Comparison of ENCODE assay signal across 8 cellular contexts in genomic region chr16:84600343-84601229, GRCh38. TPM values are rescaled to one million over a fixed set of nuclear protein-coding genes. Genes with fewer than 3 reads are reported as not detected.
DNase-seq lines count a peak whose midpoint lies in the region; ATAC-seq and TF ChIP-seq lines count a peak whose summit lies in the region.

No MANE protein-coding gene starts in this region.

- WGBS in SK-N-SH (ENCODE audit: low lambda C conversion rate) = 92% methylated on average over 22 of the region's 25 CpGs

- H3K9me3 Mint-ChIP-seq in neural progenitor cell = peaks cover 3% of the 10 kb centered on the region

- H3K9me3 ChIP-seq in SK-N-SH = no peaks in the 10 kb centered on the region
- H3K9me3 ChIP-seq in neural progenitor cell (ENCODE audit: low read depth) = no peaks in the 10 kb centered on the region

- H3K4me3 Mint-ChIP-seq in neural progenitor cell = peak overlapping the region; percentile 65

- H2AFZ ChIP-seq in SK-N-SH (ENCODE audit: low read depth) = no peak overlapping the region
- H2AFZ ChIP-seq in neural progenitor cell (replicated peaks) = no peak overlapping the region

- H3F3A ChIP-seq in SK-N-SH (replicated peaks; ENCODE audit: insufficient read depth) = peaks cover 37% of the 10 kb centered on the region
- peaks cover 59% of the 10 kb centered on the region for H3F3A ChIP-seq in neural progenitor cell (ENCODE audit: low read depth)

- POLR2A ChIA-PET in SK-N-SH (lab: Yijun Ruan, JAX) = no interaction called here

- TF ChIP-seq EP300 in SK-N-SH (IDR thresholded peaks at IDR 0.05; ENCODE audit: borderline replicate concordance in 1 of 2, low read depth in 1 of 2, low read length in 1 of 2) = no peak

- H3K9ac ChIP-seq in SK-N-SH (no peak overlapping the region; the same call in 1 of the 2 replicates), neural progenitor cell (no peak overlapping the region)

- no peak for TF ChIP-seq RAD21 in SK-N-SH (IDR thresholded peaks at IDR 0.05; ENCODE audit: low read length)

- H3K27ac ChIP-seq in SK-N-SH (ENCODE audit: low read depth in 2 of 2, low read length in 1 of 2) = peak overlapping the region in 1 of 2 experiments; percentile 94; a peak in 2 of 4 replicates
- H3K27ac ChIP-seq in neural progenitor cell = peak overlapping the region; percentile 57

- TF ChIP-seq CTCF in SK-N-SH (IDR thresholded peaks at IDR 0.05) (no peak), neural progenitor cell (IDR thresholded peaks at IDR 0.05) (no peak)

- no peak for ATAC-seq in SK-N-SH treated with all-trans-retinoic acid at 6 μM for 48 hours
- ATAC-seq in HG02642 (IDR thresholded peaks at IDR 0.05; ENCODE audit: poor library complexity, unreplicated experiment) = peak; percentile 56

- H3K4me2 ChIP-seq in SK-N-SH = peak overlapping the region; percentile 69
- peak overlapping the region; percentile 72 for H3K4me2 ChIP-seq in neural progenitor cell

- no peaks in the 10 kb centered on the region for H3K9me2 ChIP-seq in SK-N-SH

- peaks cover 8% of the 10 kb centered on the region for H3K27me3 Mint-ChIP-seq in neural progenitor cell (ENCODE audit: insufficient read depth, low read depth)

- peak overlapping the region; percentile 93 for H3K27ac Mint-ChIP-seq in neural progenitor cell

- H3K4me1 Mint-ChIP-seq in neural progenitor cell = peaks cover 85% of the 10 kb centered on the region

- H3K27me3 ChIP-seq in SK-N-SH (ENCODE audit: insufficient read depth) = no peaks in the 10 kb centered on the region
- no peaks in the 10 kb centered on the region for H3K27me3 ChIP-seq in neural progenitor cell

- H3K36me3 ChIP-seq in SK-N-SH (replicated peaks in 1 of 2; ENCODE audit: control insufficient read depth in 1 of 2, insufficient read depth in 2 of 2, low read length in 1 of 2) (peaks cover 0 to 4% of the 10 kb centered on the region in 2 experiments), neural progenitor cell (peaks cover 1% of the 10 kb centered on the region)

- H3K4me3 ChIP-seq in SK-N-SH (ENCODE audit: low read depth in 2 of 2, low read length in 1 of 2) = peak overlapping the region in 1 of 2 experiments; percentile 43; a peak in 1 of 4 replicates
- no peak overlapping the region for H3K4me3 ChIP-seq in neural progenitor cell

- H4K20me1 ChIP-seq in SK-N-SH (ENCODE audit: insufficient read depth) (peaks cover 13% of the 10 kb centered on the region; the same call in 1 of the 2 replicates), neural progenitor cell (ENCODE audit: low read depth) (peaks cover 92% of the 10 kb centered on the region)

- CTCF ChIA-PET in SK-N-SH (lab: Yijun Ruan, JAX) = interaction anchor here (1.1 to 1.4 kb wide), 2 partner anchors 22 to 126 kb away, joined by 3 to 5 read pairs; no protein-coding TSS in a partner anchor

- DNase-seq in SK-N-SH (no peak), NCI-H69 (lab: John Stamatoyannopoulos, UW) (peak; percentile 10), neural progenitor cell (ENCODE audit: low spot score) (no peak), NCI-H146 (lab: John Stamatoyannopoulos, UW) (no peak), NCI-H1092 (lab: John Stamatoyannopoulos, UW) (no peak)
- DNase-seq in central memory CD4-positive, alpha-beta T cell = peak; percentile 68

- H3K36me3 Mint-ChIP-seq in neural progenitor cell = peaks cover 11% of the 10 kb centered on the region

- H3K4me1 ChIP-seq in SK-N-SH (ENCODE audit: control insufficient read depth in 1 of 2, insufficient read depth in 2 of 2, low read depth in 1 of 2, low read length in 1 of 2) (peaks cover 7 to 49% of the 10 kb centered on the region in 2 experiments; a peak in 3 of 4 replicates), neural progenitor cell (peaks cover 62% of the 10 kb centered on the region)

- H3K79me2 ChIP-seq in SK-N-SH (ENCODE audit: insufficient read depth) (peaks cover 87% of the 10 kb centered on the region), neural progenitor cell (ENCODE audit: low read depth) (peaks cover 62% of the 10 kb centered on the region)

TF ChIP-seq in SK-N-SH, 30 proteins besides CTCF, POLR2A, EP300 and RAD21 (continues in another document):
- TF ChIP-seq MAX (IDR thresholded peaks at IDR 0.05; ENCODE audit: low read depth) = no peak
- no peak for TF ChIP-seq ZBTB33 (IDR thresholded peaks at IDR 0.05; ENCODE audit: borderline replicate concordance, low read depth)
- TF ChIP-seq GATA2 (CRISPR knock-in tag; IDR thresholded peaks at IDR 0.05) = no peak
- no peak for TF ChIP-seq NFIC (IDR thresholded peaks at IDR 0.05; ENCODE audit: borderline replicate concordance)
- TF ChIP-seq GABPA (IDR thresholded peaks at IDR 0.05; ENCODE audit: low read depth) = no peak
- TF ChIP-seq RCOR1 (IDR thresholded peaks at IDR 0.05; ENCODE audit: low read length) = no peak
- no peak for TF ChIP-seq ELF1 (IDR thresholded peaks at IDR 0.05)
- no peak for TF ChIP-seq MEF2A (IDR thresholded peaks at IDR 0.05; ENCODE audit: borderline replicate concordance, low read depth)
- TF ChIP-seq, protein P1, sequence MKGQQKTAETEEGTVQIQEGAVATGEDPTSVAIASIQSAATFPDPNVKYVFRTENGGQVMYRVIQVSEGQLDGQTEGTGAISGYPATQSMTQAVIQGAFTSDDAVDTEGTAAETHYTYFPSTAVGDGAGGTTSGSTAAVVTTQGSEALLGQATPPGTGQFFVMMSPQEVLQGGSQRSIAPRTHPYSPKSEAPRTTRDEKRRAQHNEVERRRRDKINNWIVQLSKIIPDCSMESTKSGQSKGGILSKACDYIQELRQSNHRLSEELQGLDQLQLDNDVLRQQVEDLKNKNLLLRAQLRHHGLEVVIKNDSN (IDR thresholded peaks at IDR 0.05; ENCODE audit: borderline replicate concordance, low read depth) = no peak

TF ChIP-seq in SK-N-SH treated with all-trans-retinoic acid at 6 μM for 48 hours, 23 proteins besides CTCF, POLR2A, EP300 and RAD21:
- TF ChIP-seq ZNF565 (CRISPR knock-in tag; conservative IDR thresholded peaks at IDR 0.05; ENCODE audit: low read depth) (no peak), GLIS3 (CRISPR knock-in tag; IDR thresholded peaks at IDR 0.05) (no peak), RARB (CRISPR knock-in tag; IDR thresholded peaks at IDR 0.05) (no peak), ZFP30 (CRISPR knock-in tag; IDR thresholded peaks at IDR 0.05) (no peak), SNAI2 (CRISPR knock-in tag; IDR thresholded peaks at IDR 0.05) (no peak), TOX (CRISPR knock-in tag; IDR thresholded peaks at IDR 0.05; ENCODE audit: borderline replicate concordance) (no peak), ARNTL (CRISPR knock-in tag; IDR thresholded peaks at IDR 0.05; ENCODE audit: borderline replicate concordance, low read depth) (no peak), CSDC2 (CRISPR knock-in tag; IDR thresholded peaks at IDR 0.05) (no peak), OSR1 (CRISPR knock-in tag; IDR thresholded peaks at IDR 0.05) (no peak), ZC3H10 (CRISPR knock-in tag; IDR thresholded peaks at IDR 0.05) (no peak)
- TF ChIP-seq, protein P2, sequence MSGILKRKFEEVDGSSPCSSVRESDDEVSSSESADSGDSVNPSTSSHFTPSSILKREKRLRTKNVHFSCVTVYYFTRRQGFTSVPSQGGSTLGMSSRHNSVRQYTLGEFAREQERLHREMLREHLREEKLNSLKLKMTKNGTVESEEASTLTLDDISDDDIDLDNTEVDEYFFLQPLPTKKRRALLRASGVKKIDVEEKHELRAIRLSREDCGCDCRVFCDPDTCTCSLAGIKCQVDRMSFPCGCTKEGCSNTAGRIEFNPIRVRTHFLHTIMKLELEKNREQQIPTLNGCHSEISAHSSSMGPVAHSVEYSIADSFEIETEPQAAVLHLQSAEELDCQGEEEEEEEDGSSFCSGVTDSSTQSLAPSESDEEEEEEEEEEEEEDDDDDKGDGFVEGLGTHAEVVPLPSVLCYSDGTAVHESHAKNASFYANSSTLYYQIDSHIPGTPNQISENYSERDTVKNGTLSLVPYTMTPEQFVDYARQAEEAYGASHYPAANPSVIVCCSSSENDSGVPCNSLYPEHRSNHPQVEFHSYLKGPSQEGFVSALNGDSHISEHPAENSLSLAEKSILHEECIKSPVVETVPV (CRISPR knock-in tag; IDR thresholded peaks at IDR 0.05) = no peak
- TF ChIP-seq, protein P3, sequence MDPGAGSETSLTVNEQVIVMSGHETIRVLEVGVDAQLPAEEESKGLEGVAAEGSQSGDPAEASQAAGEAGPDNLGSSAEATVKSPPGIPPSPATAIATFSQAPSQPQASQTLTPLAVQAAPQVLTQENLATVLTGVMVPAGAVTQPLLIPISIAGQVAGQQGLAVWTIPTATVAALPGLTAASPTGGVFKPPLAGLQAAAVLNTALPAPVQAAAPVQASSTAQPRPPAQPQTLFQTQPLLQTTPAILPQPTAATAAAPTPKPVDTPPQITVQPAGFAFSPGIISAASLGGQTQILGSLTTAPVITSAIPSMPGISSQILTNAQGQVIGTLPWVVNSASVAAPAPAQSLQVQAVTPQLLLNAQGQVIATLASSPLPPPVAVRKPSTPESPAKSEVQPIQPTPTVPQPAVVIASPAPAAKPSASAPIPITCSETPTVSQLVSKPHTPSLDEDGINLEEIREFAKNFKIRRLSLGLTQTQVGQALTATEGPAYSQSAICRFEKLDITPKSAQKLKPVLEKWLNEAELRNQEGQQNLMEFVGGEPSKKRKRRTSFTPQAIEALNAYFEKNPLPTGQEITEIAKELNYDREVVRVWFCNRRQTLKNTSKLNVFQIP (CRISPR knock-in tag; IDR thresholded peaks at IDR 0.05; ENCODE audit: borderline replicate concordance, low read depth) = no peak

RNA-seq across cellular contexts. Expression of gene COTL1, which starts 17.3 kb away (rescaled TPM):
- polyA plus RNA-seq in SK-N-SH (2012; rRNA removed) = 59.5 and 91.6 TPM in 2 replicates
- polyA plus RNA-seq in SK-N-SH (2012; cell fraction: cytosol; rRNA removed) = 99.1 and 101 TPM in 2 replicates
- polyA plus RNA-seq in SK-N-SH (2012; cell fraction: nucleus; rRNA removed) = 72.6 and 94.3 TPM in 2 replicates
- 46.9 and 93.7 TPM in 2 replicates for total RNA-seq in neural progenitor cell (ENCODE audit: low replicate concordance)

RNA-seq across cellular contexts. Expression of gene KLHL36, which starts 47.7 kb away (rescaled TPM):
- polyA plus RNA-seq in SK-N-SH (2012; rRNA removed) = 39.8 and 43.3 TPM in 2 replicates
- polyA plus RNA-seq in SK-N-SH (2012; cell fraction: cytosol; rRNA removed) = 17.4 and 26.1 TPM in 2 replicates
- 94.5 and 97.9 TPM in 2 replicates for polyA plus RNA-seq in SK-N-SH (2012; cell fraction: nucleus; rRNA removed)
- total RNA-seq in neural progenitor cell (ENCODE audit: low replicate concordance) = 15.9 and 25.3 TPM in 2 replicates

Comparison
In these comparisons a context has a peak if more than half of its experiments do, and no peak if none do; other contexts are left out.
1. DNase-seq: peak in NCI-H69 (single experiment) and central memory CD4-positive, alpha-beta T cell (single experiment); none in SK-N-SH (single experiment), neural progenitor cell (single experiment), NCI-H146 (single experiment) and NCI-H1092 (single experiment).